10 cellular contexts compared by ENCODE assay signal in genomic region chr2:96205888-96206287, GRCh38. TPM values are rescaled to one million over a fixed set of nuclear protein-coding genes. Genes with fewer than 3 reads are reported as not detected.
A peak's percentile ranks its signal among the peaks of the same experiment; 100 is the strongest.
DNase-seq lines count a peak whose midpoint lies in the region; ATAC-seq lines count a peak whose summit lies in the region.
"Had no signal": no experiment of that assay in that cellular context is flagged by ENCODE, and none has a peak within 500 bp of the region (broad histone marks: within the 10 kb centered on the region; RNA-seq: fewer than 3 reads in every experiment).

No MANE protein-coding gene starts in this region.

- H3K27ac ChIP-seq in temporal lobe (ENCODE audit: low read depth, low read length), result peak overlapping the region; percentile 57

- H3K36me3 Mint-ChIP-seq in activated T-cell treated with anti-CD3 and anti-CD28 coated beads, Interleukin-2, amount 50 U/mL, for 72 hours (ENCODE audit: insufficient read depth in 2 of 2), result peaks cover 8 to 22% of the 10 kb centered on the region in 2 donors
- peaks cover 21 to 29% of the 10 kb centered on the region in 2 donors for H3K36me3 Mint-ChIP-seq in activated naive CD4-positive, alpha-beta T cell treated with anti-CD3 and anti-CD28 coated beads, Interleukin-2, amount 50 U/mL, for 72 hours
- peaks cover 0 to 4% (median 0%) of the 10 kb centered on the region in 3 donors for H3K36me3 Mint-ChIP-seq in immature natural killer cell

- peaks cover 79% of the 10 kb centered on the region for H3K4me1 Mint-ChIP-seq in activated T-cell treated with anti-CD3 and anti-CD28 coated beads, Interleukin-2, amount 50 U/mL, for 72 hours (ENCODE audit: low read depth)
- H3K4me1 Mint-ChIP-seq in immature natural killer cell, result peaks cover 69 to 79% of the 10 kb centered on the region in 2 donors

- no peak for ATAC-seq in activated T-cell treated with anti-CD3 and anti-CD28 coated beads, Interleukin-2, amount 50 U/mL, for 72 hours (replicated peaks in 1 of 2)
- no peak for ATAC-seq in activated naive CD4-positive, alpha-beta T cell treated with anti-CD3 and anti-CD28 coated beads, Interleukin-2, amount 50 U/mL, for 72 hours
- ATAC-seq in HG02642 (IDR thresholded peaks at IDR 0.05; ENCODE audit: poor library complexity, unreplicated experiment) (no peak), GM21360 (IDR thresholded peaks at IDR 0.05; ENCODE audit: unreplicated experiment) (no peak)

- H3K4me3 Mint-ChIP-seq in activated T-cell treated with anti-CD3 and anti-CD28 coated beads, Interleukin-2, amount 50 U/mL, for 72 hours, result peak overlapping the region; percentile 94 to 95
- H3K4me3 Mint-ChIP-seq in immature natural killer cell, result peak overlapping the region; percentile 63 to 84 (median 72)

- H3K9me3 Mint-ChIP-seq in activated T-cell treated with anti-CD3 and anti-CD28 coated beads, Interleukin-2, amount 50 U/mL, for 72 hours, result no peaks in the 10 kb centered on the region
- no peaks in the 10 kb centered on the region for H3K9me3 Mint-ChIP-seq in activated naive CD4-positive, alpha-beta T cell treated with anti-CD3 and anti-CD28 coated beads, Interleukin-2, amount 50 U/mL, for 72 hours
- no peaks in the 10 kb centered on the region for H3K9me3 Mint-ChIP-seq in immature natural killer cell

- peak overlapping the region; percentile 96 for H3K27ac Mint-ChIP-seq in activated T-cell treated with anti-CD3 and anti-CD28 coated beads, Interleukin-2, amount 50 U/mL, for 72 hours
- H3K27ac Mint-ChIP-seq in activated naive CD4-positive, alpha-beta T cell treated with anti-CD3 and anti-CD28 coated beads, Interleukin-2, amount 50 U/mL, for 72 hours, result peak overlapping the region; percentile 57 to 69
- peak overlapping the region; percentile 64 to 89 (median 83) for H3K27ac Mint-ChIP-seq in immature natural killer cell

- no peak for DNase-seq in activated T-cell treated with anti-CD3 and anti-CD28 coated beads, Interleukin-2, amount 50 U/mL, for 72 hours
- DNase-seq in activated T-cell treated with anti-CD3 and anti-CD28 coated beads, Interleukin-2, amount 50 U/mL, for 48 hours, result no peak
- DNase-seq in activated naive CD4-positive, alpha-beta T cell treated with anti-CD3 and anti-CD28 coated beads, Interleukin-2, amount 50 U/mL, for 72 hours (ENCODE audit: low spot score in 2 of 2), result no peak
- DNase-seq in immature natural killer cell (no peak), DMS53 (lab: John Stamatoyannopoulos, UW) (no peak)
- DNase-seq: DMS 273 treated with DMSO at 0.1 percent for 48 hours; stimulated activated CD4-positive, alpha-beta T cell treated with anti-CD3 and anti-CD28 coated beads, Interleukin-2, amount 100 ng/mL, for 48 hours had no signal

- no peaks in the 10 kb centered on the region for H3K27me3 Mint-ChIP-seq in activated T-cell treated with anti-CD3 and anti-CD28 coated beads, Interleukin-2, amount 50 U/mL, for 72 hours (ENCODE audit: low read depth)
- H3K27me3 Mint-ChIP-seq in immature natural killer cell (ENCODE audit: low read depth in 3 of 3), result peaks cover 4 to 14% (median 5%) of the 10 kb centered on the region in 3 donors

RNA-seq across cellular contexts. Expression of gene STARD7, which starts 2.7 kb away (rescaled TPM):
- total RNA-seq in activated T-cell treated with anti-CD3 and anti-CD28 coated beads, Interleukin-2, amount 50 U/mL, for 72 hours, result 100 to 1,000 TPM; 202 to 225 TPM
- total RNA-seq in activated naive CD4-positive, alpha-beta T cell treated with anti-CD3 and anti-CD28 coated beads, Interleukin-2, amount 50 U/mL, for 72 hours, result 100 to 1,000 TPM in 1 of 2 donors, 10 to 100 TPM in 1; 82.9 to 159 TPM
- polyA plus RNA-seq in immature natural killer cell, result 100 to 1,000 TPM; 161 to 252 (median 173) TPM
- total RNA-seq in temporal lobe, result 115 TPM

RNA-seq across cellular contexts. Expression of gene TMEM127, which starts 59.9 kb away (rescaled TPM):
- 10 to 100 TPM; 23.2 to 29.3 TPM for total RNA-seq in activated T-cell treated with anti-CD3 and anti-CD28 coated beads, Interleukin-2, amount 50 U/mL, for 72 hours
- total RNA-seq in activated naive CD4-positive, alpha-beta T cell treated with anti-CD3 and anti-CD28 coated beads, Interleukin-2, amount 50 U/mL, for 72 hours, result 10 to 100 TPM; 16.5 to 17.6 TPM
- polyA plus RNA-seq in immature natural killer cell, result 10 to 100 TPM; 24.6 to 57.7 (median 31.3) TPM
- total RNA-seq in temporal lobe, result 16.0 TPM
